In genomic region chr19:38243279-38243673, GRCh38 we compare ENCODE assay signal across 2 cellular contexts.
TF ChIP-seq lines count a peak whose summit lies in the region.

No MANE protein-coding gene starts in this region.

TF ChIP-seq in SK-N-SH, 30 proteins besides CTCF, POLR2A, EP300 and RAD21 (continued from another document):
- TF ChIP-seq PBX3 (IDR thresholded peaks at IDR 0.05) = no peak
- TF ChIP-seq GATA2 (CRISPR knock-in tag; IDR thresholded peaks at IDR 0.05) = no peak
- no peak for TF ChIP-seq CHD2 (IDR thresholded peaks at IDR 0.05; ENCODE audit: low read length, partially characterized antibody)
- no peak for TF ChIP-seq FOSL2 (IDR thresholded peaks at IDR 0.05; ENCODE audit: borderline replicate concordance, low read depth)
- TF ChIP-seq FOXM1 (IDR thresholded peaks at IDR 0.05; ENCODE audit: low read depth) = no peak
- no peak for TF ChIP-seq RFX5 (IDR thresholded peaks at IDR 0.05; ENCODE audit: low read length)
- TF ChIP-seq GABPA (IDR thresholded peaks at IDR 0.05; ENCODE audit: low read depth) = no peak
- TF ChIP-seq IRF3 (IDR thresholded peaks at IDR 0.05; ENCODE audit: low read depth, low read length) = no peak
- no peak for TF ChIP-seq USF2 (IDR thresholded peaks at IDR 0.05; ENCODE audit: borderline replicate concordance, low read depth, low read length)
- TF ChIP-seq USF1 (IDR thresholded peaks at IDR 0.05; ENCODE audit: borderline replicate concordance, low read depth) = no peak
- no peak for TF ChIP-seq TEAD4 (IDR thresholded peaks at IDR 0.05; ENCODE audit: borderline replicate concordance, insufficient read depth)
- no peak for TF ChIP-seq ZBTB33 (IDR thresholded peaks at IDR 0.05; ENCODE audit: borderline replicate concordance, low read depth)

TF ChIP-seq in SK-N-SH treated with all-trans-retinoic acid at 6 μM for 48 hours, 23 proteins besides CTCF, POLR2A, EP300 and RAD21 (continued from another document):
- TF ChIP-seq TOX (CRISPR knock-in tag; IDR thresholded peaks at IDR 0.05; ENCODE audit: borderline replicate concordance) = no peak
- no peak for TF ChIP-seq RARB (CRISPR knock-in tag; IDR thresholded peaks at IDR 0.05)
